In the genomic region with DNA sequence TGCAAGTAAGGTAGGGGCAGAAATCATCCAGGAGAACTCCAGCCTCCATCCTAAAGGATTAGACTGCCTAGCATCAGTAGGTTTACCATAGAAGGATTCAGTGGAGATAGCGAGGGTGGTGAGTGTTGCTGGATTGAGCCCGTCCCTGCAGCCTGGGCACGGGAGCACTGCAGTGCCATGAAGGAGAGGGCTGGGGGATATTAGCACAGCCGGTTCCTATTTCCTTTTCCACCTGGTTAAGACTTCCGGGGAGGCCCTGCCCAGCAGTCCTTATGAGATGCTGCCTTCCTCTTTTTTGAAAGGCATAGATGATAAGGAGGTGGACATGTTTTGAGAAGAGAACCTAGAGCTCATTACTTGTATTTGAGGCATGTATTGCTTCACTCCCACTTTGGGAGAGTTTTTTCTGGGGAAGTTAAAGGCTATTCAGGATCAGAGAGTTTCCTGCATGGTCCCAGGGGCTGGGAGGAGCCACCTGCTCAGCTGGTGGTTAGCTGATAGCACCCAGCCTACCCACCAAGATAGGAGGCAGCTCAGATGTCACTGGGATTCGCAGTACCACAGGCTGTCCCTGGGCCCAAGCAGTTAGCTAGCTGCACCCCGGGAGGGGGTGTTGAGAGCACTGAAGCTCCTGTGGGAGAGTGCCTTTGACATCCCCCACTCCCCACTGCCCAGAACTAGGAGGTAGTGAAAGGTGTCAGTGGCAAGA, we compare ENCODE assay signal across 10 cellular contexts. TPM values are rescaled to one million over a fixed set of nuclear protein-coding genes. Genes with fewer than 3 reads are reported as not detected.
A peak's percentile ranks its signal among the peaks of the same experiment; 100 is the strongest.
DNase-seq lines count a peak whose midpoint lies in the region; ATAC-seq and TF ChIP-seq lines count a peak whose summit lies in the region.
"Had no signal": no experiment of that assay in that cellular context is flagged by ENCODE, and none has a peak within 500 bp of the region (broad histone marks: within the 10 kb centered on the region; RNA-seq: fewer than 3 reads in every experiment).

No MANE protein-coding gene starts in this region.

- no peaks in the 10 kb centered on the region for H3K9me3 Mint-ChIP-seq in CD4-positive, alpha-beta T cell
- H3K9me3 Mint-ChIP-seq in nephron: no peaks in the 10 kb centered on the region

- H3K36me3 Mint-ChIP-seq in CD4-positive, alpha-beta T cell (ENCODE audit: low read depth): no peaks in the 10 kb centered on the region
- peaks cover 7% of the 10 kb centered on the region for H3K36me3 Mint-ChIP-seq in nephron (ENCODE audit: low read depth)

- in situ Hi-C loops in GM13976 (cut with MboI; ENCODE audit: low sequenced_read_pairs, unreplicated experiment): no loop called here

- CTCF ChIA-PET in CD4-positive, alpha-beta T cell (lab: Charles Lee): interaction anchor here (1.3 kb wide), 1 partner anchor 30 kb away, joined by 3 read pairs; no protein-coding TSS in a partner anchor

- TF ChIP-seq CTCF in CD4-positive, alpha-beta T cell (IDR thresholded peaks at IDR 0.05): no peak
- TF ChIP-seq CTCF in nephron (IDR thresholded peaks at IDR 0.05; ENCODE audit: unreplicated experiment in 3 of 3) (no peak), GM13976 (IDR thresholded peaks at IDR 0.05; ENCODE audit: borderline replicate concordance, control extremely low read depth, extremely low read depth, insufficient read depth, missing control alignments) (no peak)

- H3K9me3 ChIP-seq in CD4-positive, alpha-beta T cell (ENCODE audit: control insufficient read depth, low read length): no peaks in the 10 kb centered on the region
- no peaks in the 10 kb centered on the region for H3K9me3 ChIP-seq in duodenal mucosa (ENCODE audit: control insufficient read depth in 1 of 2, low read length in 2 of 2)

- H3K9ac ChIP-seq in duodenal mucosa (ENCODE audit: low read depth in 1 of 2, low read length in 2 of 2): peak overlapping the region; percentile 53 to 55

- no peak for ATAC-seq in CD4-positive, alpha-beta T cell (ENCODE audit: poor library complexity)
- no peak for ATAC-seq in GM21515 (IDR thresholded peaks at IDR 0.05; ENCODE audit: unreplicated experiment)
- ATAC-seq: esophagus mucosa had no signal

- H3K4me3 ChIP-seq in duodenal mucosa (ENCODE audit: low read depth in 1 of 2, low read length in 2 of 2): peak overlapping the region; percentile 23 to 26

- peaks cover 44% of the 10 kb centered on the region for H3K27me3 Mint-ChIP-seq in CD4-positive, alpha-beta T cell
- no peaks in the 10 kb centered on the region for H3K27me3 Mint-ChIP-seq in nephron (ENCODE audit: low read depth)

- no peak overlapping the region for H3K27ac ChIP-seq in CD4-positive, alpha-beta T cell (ENCODE audit: low read depth, low read length)
- H3K27ac ChIP-seq in duodenal mucosa (ENCODE audit: low read depth, low read length): peak overlapping the region; percentile 78

- peaks cover 63% of the 10 kb centered on the region for H3K4me1 Mint-ChIP-seq in CD4-positive, alpha-beta T cell (ENCODE audit: low read depth)
- H3K4me1 Mint-ChIP-seq in nephron: peaks cover 96% of the 10 kb centered on the region

- H3K27me3 ChIP-seq in CD4-positive, alpha-beta T cell (ENCODE audit: control insufficient read depth, insufficient read depth, low read length): peaks cover 3% of the 10 kb centered on the region
- H3K27me3 ChIP-seq in duodenal mucosa (ENCODE audit: control insufficient read depth in 1 of 2, insufficient read depth in 2 of 2, low read length in 2 of 2): no peaks in the 10 kb centered on the region

- POLR2A ChIA-PET in CD4-positive, alpha-beta T cell (lab: Charles Lee): no interaction called here

- H3K27ac Mint-ChIP-seq in CD4-positive, alpha-beta T cell: peak overlapping the region; percentile 24
- H3K27ac Mint-ChIP-seq in nephron: peak overlapping the region; percentile 94 to 97 (median 97)

- intact Hi-C loops in CD4-positive, alpha-beta T cell (cut with DNase I, micrococcal nuclease): no loop called here

- H3K36me3 ChIP-seq in duodenal mucosa (ENCODE audit: control insufficient read depth in 1 of 2, insufficient read depth in 2 of 2, low read length in 2 of 2): peaks cover 4 to 14% of the 10 kb centered on the region in 2 donors

- no peak overlapping the region for H3K4me3 Mint-ChIP-seq in CD4-positive, alpha-beta T cell
- H3K4me3 Mint-ChIP-seq in nephron: peak overlapping the region; percentile 50 to 79 (median 60)

- no peak for DNase-seq in CD4-positive, alpha-beta T cell
- DNase-seq in NCI-H226 (peak; percentile 64), SW 1271 (lab: John Stamatoyannopoulos, UW) (no peak), GM13976 (ENCODE audit: low spot score) (no peak)
- no peak for DNase-seq in stimulated activated CD4-positive, alpha-beta T cell treated with anti-CD3 and anti-CD28 coated beads, Interleukin-2, amount 100 ng/mL, for 48 hours
- DNase-seq: NCI-H774 had no signal

- H3K4me1 ChIP-seq in duodenal mucosa (ENCODE audit: control insufficient read depth in 1 of 2, insufficient read depth in 2 of 2, low read length in 2 of 2): peaks cover 92 to 93% of the 10 kb centered on the region in 2 donors

RNA-seq across cellular contexts. Expression of a gene that starts 17.2 kb away (rescaled TPM):
- total RNA-seq in CD4-positive, alpha-beta T cell: 10 to 100 TPM; 70.3 to 84.0 TPM

RNA-seq across cellular contexts. Expression of a gene that starts 45.7 kb away (rescaled TPM):
- 100 to 1,000 TPM; 309 to 322 TPM for total RNA-seq in CD4-positive, alpha-beta T cell

RNA-seq across cellular contexts. Expression of a gene that starts 46.9 kb away (rescaled TPM):
- total RNA-seq in CD4-positive, alpha-beta T cell: 100 to 1,000 TPM; 173 to 185 TPM
